In genomic region chr5:126794157-126794828, GRCh38 we compare ENCODE assay signal across 1 cellular context.
TF ChIP-seq lines count a peak whose summit lies in the region.

No MANE protein-coding gene starts in this region.

TF ChIP-seq in WTC11, 78 proteins besides CTCF, POLR2A, EP300 and RAD21 (continued from another document):
- no peak for TF ChIP-seq ZNF281 (CRISPR knock-in tag; IDR thresholded peaks at IDR 0.05)
- TF ChIP-seq KAT7 (CRISPR knock-in tag; IDR thresholded peaks at IDR 0.05; ENCODE audit: borderline replicate concordance) = no peak
- TF ChIP-seq ZNF121 (CRISPR knock-in tag; IDR thresholded peaks at IDR 0.05) = no peak
- TF ChIP-seq ZNF416 (CRISPR knock-in tag; IDR thresholded peaks at IDR 0.05) = no peak
- TF ChIP-seq ZNF423 (CRISPR knock-in tag; IDR thresholded peaks at IDR 0.05) = no peak
